ENCODE assay signal across 2 cellular contexts in the genomic region with DNA sequence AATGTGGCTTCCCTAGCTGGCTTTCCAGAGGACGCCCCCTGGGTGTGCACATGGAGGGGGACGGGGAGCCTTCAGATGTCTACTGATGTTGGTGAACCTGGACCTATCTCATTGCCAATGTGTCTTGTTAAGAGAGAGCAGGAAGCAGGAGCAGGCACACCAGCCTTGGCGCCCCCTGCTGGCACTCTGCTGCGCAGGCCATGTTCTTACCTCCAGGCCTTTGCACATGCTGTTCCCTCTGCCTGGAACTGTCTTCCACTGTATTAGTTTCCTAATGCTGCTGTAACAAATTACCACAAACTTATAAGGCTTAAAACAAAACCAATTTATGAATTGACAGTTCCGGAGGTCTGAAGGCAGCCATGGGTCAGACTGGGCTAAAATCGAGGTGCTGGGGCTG.
TF ChIP-seq lines count a peak whose summit lies in the region.

No MANE protein-coding gene starts in this region.

TF ChIP-seq in SK-N-SH, 30 proteins besides CTCF, POLR2A, EP300 and RAD21 (continued from another document):
- TF ChIP-seq, protein P1, sequence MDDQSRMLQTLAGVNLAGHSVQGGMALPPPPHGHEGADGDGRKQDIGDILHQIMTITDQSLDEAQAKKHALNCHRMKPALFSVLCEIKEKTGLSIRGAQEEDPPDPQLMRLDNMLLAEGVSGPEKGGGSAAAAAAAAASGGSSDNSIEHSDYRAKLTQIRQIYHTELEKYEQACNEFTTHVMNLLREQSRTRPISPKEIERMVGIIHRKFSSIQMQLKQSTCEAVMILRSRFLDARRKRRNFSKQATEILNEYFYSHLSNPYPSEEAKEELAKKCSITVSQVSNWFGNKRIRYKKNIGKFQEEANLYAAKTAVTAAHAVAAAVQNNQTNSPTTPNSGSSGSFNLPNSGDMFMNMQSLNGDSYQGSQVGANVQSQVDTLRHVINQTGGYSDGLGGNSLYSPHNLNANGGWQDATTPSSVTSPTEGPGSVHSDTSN (IDR thresholded peaks at IDR 0.05), result no peak
- TF ChIP-seq FOXM1 (IDR thresholded peaks at IDR 0.05; ENCODE audit: low read depth), result no peak
- no peak for TF ChIP-seq NRF1 (IDR thresholded peaks at IDR 0.05; ENCODE audit: low read depth, low read length)
- no peak for TF ChIP-seq YY1 (IDR thresholded peaks at IDR 0.05; ENCODE audit: low read depth)
- no peak for TF ChIP-seq TAF1 (IDR thresholded peaks at IDR 0.05; ENCODE audit: borderline replicate concordance, low read depth, low read length)
- TF ChIP-seq, protein P2, sequence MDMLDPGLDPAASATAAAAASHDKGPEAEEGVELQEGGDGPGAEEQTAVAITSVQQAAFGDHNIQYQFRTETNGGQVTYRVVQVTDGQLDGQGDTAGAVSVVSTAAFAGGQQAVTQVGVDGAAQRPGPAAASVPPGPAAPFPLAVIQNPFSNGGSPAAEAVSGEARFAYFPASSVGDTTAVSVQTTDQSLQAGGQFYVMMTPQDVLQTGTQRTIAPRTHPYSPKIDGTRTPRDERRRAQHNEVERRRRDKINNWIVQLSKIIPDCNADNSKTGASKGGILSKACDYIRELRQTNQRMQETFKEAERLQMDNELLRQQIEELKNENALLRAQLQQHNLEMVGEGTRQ (IDR thresholded peaks at IDR 0.05; ENCODE audit: borderline replicate concordance, low read depth, low read length), result no peak
- no peak for TF ChIP-seq JUND (IDR thresholded peaks at IDR 0.05)
- no peak for TF ChIP-seq RXRA (IDR thresholded peaks at IDR 0.05; ENCODE audit: borderline replicate concordance, low read depth)
- no peak for TF ChIP-seq RCOR1 (IDR thresholded peaks at IDR 0.05; ENCODE audit: low read length)
- TF ChIP-seq, protein P3, sequence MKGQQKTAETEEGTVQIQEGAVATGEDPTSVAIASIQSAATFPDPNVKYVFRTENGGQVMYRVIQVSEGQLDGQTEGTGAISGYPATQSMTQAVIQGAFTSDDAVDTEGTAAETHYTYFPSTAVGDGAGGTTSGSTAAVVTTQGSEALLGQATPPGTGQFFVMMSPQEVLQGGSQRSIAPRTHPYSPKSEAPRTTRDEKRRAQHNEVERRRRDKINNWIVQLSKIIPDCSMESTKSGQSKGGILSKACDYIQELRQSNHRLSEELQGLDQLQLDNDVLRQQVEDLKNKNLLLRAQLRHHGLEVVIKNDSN (IDR thresholded peaks at IDR 0.05; ENCODE audit: borderline replicate concordance, low read depth), result no peak
- TF ChIP-seq POLR2AphosphoS5 (IDR thresholded peaks at IDR 0.05; ENCODE audit: low read depth, low read length), result no peak
- TF ChIP-seq SMC3 (IDR thresholded peaks at IDR 0.05; ENCODE audit: low read depth, low read length), result no peak
- TF ChIP-seq CHD2 (IDR thresholded peaks at IDR 0.05; ENCODE audit: low read length, partially characterized antibody), result no peak

TF ChIP-seq in SK-N-SH treated with all-trans-retinoic acid at 6 μM for 48 hours, 23 proteins besides CTCF, POLR2A, EP300 and RAD21 (continued from another document):
- no peak for TF ChIP-seq TOX (CRISPR knock-in tag; IDR thresholded peaks at IDR 0.05; ENCODE audit: borderline replicate concordance)
- TF ChIP-seq, protein P4, sequence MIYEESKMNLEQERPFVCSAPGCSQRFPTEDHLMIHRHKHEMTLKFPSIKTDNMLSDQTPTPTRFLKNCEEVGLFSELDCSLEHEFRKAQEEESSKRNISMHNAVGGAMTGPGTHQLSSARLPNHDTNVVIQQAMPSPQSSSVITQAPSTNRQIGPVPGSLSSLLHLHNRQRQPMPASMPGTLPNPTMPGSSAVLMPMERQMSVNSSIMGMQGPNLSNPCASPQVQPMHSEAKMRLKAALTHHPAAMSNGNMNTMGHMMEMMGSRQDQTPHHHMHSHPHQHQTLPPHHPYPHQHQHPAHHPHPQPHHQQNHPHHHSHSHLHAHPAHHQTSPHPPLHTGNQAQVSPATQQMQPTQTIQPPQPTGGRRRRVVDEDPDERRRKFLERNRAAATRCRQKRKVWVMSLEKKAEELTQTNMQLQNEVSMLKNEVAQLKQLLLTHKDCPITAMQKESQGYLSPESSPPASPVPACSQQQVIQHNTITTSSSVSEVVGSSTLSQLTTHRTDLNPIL (CRISPR knock-in tag; IDR thresholded peaks at IDR 0.05; ENCODE audit: low read depth), result no peak
- TF ChIP-seq PPARA (CRISPR knock-in tag; IDR thresholded peaks at IDR 0.05; ENCODE audit: borderline replicate concordance), result no peak
- TF ChIP-seq, protein P5, sequence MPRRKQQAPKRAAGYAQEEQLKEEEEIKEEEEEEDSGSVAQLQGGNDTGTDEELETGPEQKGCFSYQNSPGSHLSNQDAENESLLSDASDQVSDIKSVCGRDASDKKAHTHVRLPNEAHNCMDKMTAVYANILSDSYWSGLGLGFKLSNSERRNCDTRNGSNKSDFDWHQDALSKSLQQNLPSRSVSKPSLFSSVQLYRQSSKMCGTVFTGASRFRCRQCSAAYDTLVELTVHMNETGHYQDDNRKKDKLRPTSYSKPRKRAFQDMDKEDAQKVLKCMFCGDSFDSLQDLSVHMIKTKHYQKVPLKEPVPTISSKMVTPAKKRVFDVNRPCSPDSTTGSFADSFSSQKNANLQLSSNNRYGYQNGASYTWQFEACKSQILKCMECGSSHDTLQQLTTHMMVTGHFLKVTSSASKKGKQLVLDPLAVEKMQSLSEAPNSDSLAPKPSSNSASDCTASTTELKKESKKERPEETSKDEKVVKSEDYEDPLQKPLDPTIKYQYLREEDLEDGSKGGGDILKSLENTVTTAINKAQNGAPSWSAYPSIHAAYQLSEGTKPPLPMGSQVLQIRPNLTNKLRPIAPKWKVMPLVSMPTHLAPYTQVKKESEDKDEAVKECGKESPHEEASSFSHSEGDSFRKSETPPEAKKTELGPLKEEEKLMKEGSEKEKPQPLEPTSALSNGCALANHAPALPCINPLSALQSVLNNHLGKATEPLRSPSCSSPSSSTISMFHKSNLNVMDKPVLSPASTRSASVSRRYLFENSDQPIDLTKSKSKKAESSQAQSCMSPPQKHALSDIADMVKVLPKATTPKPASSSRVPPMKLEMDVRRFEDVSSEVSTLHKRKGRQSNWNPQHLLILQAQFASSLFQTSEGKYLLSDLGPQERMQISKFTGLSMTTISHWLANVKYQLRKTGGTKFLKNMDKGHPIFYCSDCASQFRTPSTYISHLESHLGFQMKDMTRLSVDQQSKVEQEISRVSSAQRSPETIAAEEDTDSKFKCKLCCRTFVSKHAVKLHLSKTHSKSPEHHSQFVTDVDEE (CRISPR knock-in tag; IDR thresholded peaks at IDR 0.05), result no peak
- no peak for TF ChIP-seq OSR1 (CRISPR knock-in tag; IDR thresholded peaks at IDR 0.05)
- TF ChIP-seq TCF4 (CRISPR knock-in tag; IDR thresholded peaks at IDR 0.05; ENCODE audit: borderline replicate concordance), result no peak
- TF ChIP-seq RARB (CRISPR knock-in tag; IDR thresholded peaks at IDR 0.05), result no peak
- TF ChIP-seq ISL1 (CRISPR knock-in tag; IDR thresholded peaks at IDR 0.05), result no peak
- no peak for TF ChIP-seq ZFP30 (CRISPR knock-in tag; IDR thresholded peaks at IDR 0.05)
- TF ChIP-seq BACH2 (CRISPR knock-in tag; IDR thresholded peaks at IDR 0.05; ENCODE audit: borderline replicate concordance), result no peak
